ENCODE assay signal across 1 cellular context in genomic region chr16:85211247-85211910, GRCh38.
TF ChIP-seq lines count a peak whose summit lies in the region.

No MANE protein-coding gene starts in this region.

TF ChIP-seq in IMR-90, 13 proteins besides CTCF, POLR2A, EP300 and RAD21:
- TF ChIP-seq MAFK (IDR thresholded peaks at IDR 0.05; ENCODE audit: low read depth, low read length) (0 out of 2 replicates have a peak, but pooled peaks have one; percentile 22), RFX5 (IDR thresholded peaks at IDR 0.05; ENCODE audit: low read depth, low read length) (no peak), RCOR1 (IDR thresholded peaks at IDR 0.05; ENCODE audit: insufficient replicate concordance, low read length) (no peak), ELK1 (IDR thresholded peaks at IDR 0.05; ENCODE audit: borderline replicate concordance, low read depth, low read length) (no peak), MXI1 (IDR thresholded peaks at IDR 0.05; ENCODE audit: borderline replicate concordance, low read depth, low read length) (no peak)
TF ChIP-seq in IMR-90: peak in this region for 1.
